8 cellular contexts compared by ENCODE assay signal in the genomic region with DNA sequence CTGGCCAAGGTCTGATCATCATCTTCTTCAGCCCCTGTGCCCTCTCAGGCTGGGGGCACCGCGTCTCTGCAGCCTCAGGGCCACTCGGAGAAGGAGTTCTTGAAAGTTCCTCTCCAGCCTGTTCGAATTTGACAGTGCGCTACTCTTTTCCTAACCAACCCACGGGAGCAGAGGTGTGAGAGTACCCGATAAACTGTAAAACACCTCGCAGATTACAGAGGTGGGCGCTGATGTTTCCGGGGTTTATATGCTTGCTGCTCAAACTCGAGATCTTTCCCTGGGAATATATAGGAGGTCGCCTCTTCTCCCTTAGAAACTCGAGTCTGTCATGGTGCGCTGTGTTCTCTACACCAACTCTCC. TPM values are rescaled to one million over a fixed set of nuclear protein-coding genes. Genes with fewer than 3 reads are reported as not detected.
A peak's percentile ranks its signal among the peaks of the same experiment; 100 is the strongest.
DNase-seq lines count a peak whose midpoint lies in the region; ATAC-seq and TF ChIP-seq lines count a peak whose summit lies in the region.

No MANE protein-coding gene starts in this region.

- H3K9me3 Mint-ChIP-seq in endodermal cell: no peaks in the 10 kb centered on the region
- no peaks in the 10 kb centered on the region for H3K9me3 Mint-ChIP-seq in naive thymus-derived CD4-positive, alpha-beta T cell

- peaks cover 7% of the 10 kb centered on the region for H3K4me1 Mint-ChIP-seq in endodermal cell
- H3K4me1 Mint-ChIP-seq in naive thymus-derived CD4-positive, alpha-beta T cell: peaks cover 12 to 36% (median 31%) of the 10 kb centered on the region in 7 donors

- intact Hi-C loops in naive thymus-derived CD4-positive, alpha-beta T cell (cut with micrococcal nuclease): loop anchor here (1.0 to 5.0 kb wide), 14 partner anchors 8 to 1369 kb away; partner anchors contain the start of genes EIF4G2 (in 2 of the 2), ZBED5 (in 2 of the 2), IPO7 (in 1 of the 2) and RNF141 (in 1 of the 2)

- H3K27ac Mint-ChIP-seq in endodermal cell: peak overlapping the region; percentile 93
- peak overlapping the region; percentile 90 to 96 (median 91) for H3K27ac Mint-ChIP-seq in naive thymus-derived CD4-positive, alpha-beta T cell

- H3K27ac ChIP-seq in ACC112 (ENCODE audit: low read depth, low read length) (peak overlapping the region; percentile 88; the same call in 1 of the 2 replicates), endodermal cell (ENCODE audit: low read depth, low read length) (no peak overlapping the region)
- peak overlapping the region; percentile 85 for H3K27ac ChIP-seq in naive thymus-derived CD4-positive, alpha-beta T cell (ENCODE audit: low read depth, low read length)

- peak overlapping the region; percentile 96 for H3K4me3 Mint-ChIP-seq in endodermal cell
- H3K4me3 Mint-ChIP-seq in naive thymus-derived CD4-positive, alpha-beta T cell: peak overlapping the region; percentile 95 to 99 (median 97)

- CTCF ChIA-PET in naive thymus-derived CD4-positive, alpha-beta T cell (lab: Charles Lee): no interaction called here

- no peaks in the 10 kb centered on the region for H3K27me3 Mint-ChIP-seq in endodermal cell (ENCODE audit: insufficient read depth)
- no peaks in the 10 kb centered on the region for H3K27me3 Mint-ChIP-seq in naive thymus-derived CD4-positive, alpha-beta T cell

- WGBS in endodermal cell (ENCODE audit: insufficient coverage in 1 of 2, insufficient read length in 1 of 2), 2 experiments: 1 to 3% methylated on average over 12 to 14 of the region's 14 CpGs

- peak overlapping the region; percentile 85 for H2AFZ ChIP-seq in ACC112 (ENCODE audit: low read length, unreplicated experiment)

- POLR2A ChIA-PET in naive thymus-derived CD4-positive, alpha-beta T cell (lab: Charles Lee): interaction anchor here (1.0 to 2.8 kb wide), 10 partner anchors 10 to 345 kb away, joined by 3 to 23 read pairs (median 5); partner anchors contain the start of genes EIF4G2, RNF141 and ZBED5

- H3K9me3 ChIP-seq in NT2/D1 (ENCODE audit: insufficient read depth, low read length): no peaks in the 10 kb centered on the region
- no peaks in the 10 kb centered on the region for H3K9me3 ChIP-seq in endodermal cell (ENCODE audit: control insufficient read depth, low read length)
- H3K9me3 ChIP-seq in naive thymus-derived CD4-positive, alpha-beta T cell (ENCODE audit: control insufficient read depth in 2 of 3, low read length in 3 of 3): no peaks in the 10 kb centered on the region

- ATAC-seq in GM19328 (IDR thresholded peaks at IDR 0.05; ENCODE audit: unreplicated experiment): peak; percentile 10
- peak; percentile 26 for ATAC-seq in naive thymus-derived CD4-positive, alpha-beta T cell

- DNase-seq in NT2/D1 (ENCODE audit: low read depth, low spot score) (no peak), endodermal cell (no peak), DMS 273 treated with DMSO at 0.1 percent for 48 hours (lab: John Stamatoyannopoulos, UW) (no peak), NCI-H2171 treated with DMSO at 0.1 percent for 48 hours (lab: John Stamatoyannopoulos, UW) (no peak)
- peak in 1 of 9 donors; percentile 28 for DNase-seq in naive thymus-derived CD4-positive, alpha-beta T cell
- no peak for DNase-seq in effector CD8-positive, alpha-beta T cell (lab: John Stamatoyannopoulos, UW)

- H3K9ac ChIP-seq in NT2/D1 (ENCODE audit: insufficient read length, low read depth) (peak overlapping the region; percentile 92), endodermal cell (ENCODE audit: extremely low read depth, low read length, poor library complexity, severe bottlenecking) (peak overlapping the region; percentile 75)

- peaks cover 15% of the 10 kb centered on the region for H3K36me3 Mint-ChIP-seq in endodermal cell (ENCODE audit: low read depth)
- peaks cover 10 to 15% (median 11%) of the 10 kb centered on the region in 5 donors for H3K36me3 Mint-ChIP-seq in naive thymus-derived CD4-positive, alpha-beta T cell

- H3K36me3 ChIP-seq in ACC112 (ENCODE audit: insufficient read depth, low read length): peaks cover 18% of the 10 kb centered on the region
- H3K36me3 ChIP-seq in NT2/D1 (ENCODE audit: insufficient read depth, insufficient read length, low read length): peaks cover 38% of the 10 kb centered on the region
- peaks cover 31% of the 10 kb centered on the region for H3K36me3 ChIP-seq in endodermal cell (ENCODE audit: control insufficient read depth, insufficient read depth, low read length)
- H3K36me3 ChIP-seq in naive thymus-derived CD4-positive, alpha-beta T cell (ENCODE audit: control insufficient read depth in 2 of 3, insufficient read depth in 3 of 3, low read length in 3 of 3): peaks cover 11 to 21% (median 15%) of the 10 kb centered on the region in 3 experiments

- H3K4me3 ChIP-seq in ACC112 (ENCODE audit: low read depth, low read length) (peak overlapping the region; percentile 89), NT2/D1 (ENCODE audit: insufficient read length, low read depth) (peak overlapping the region; percentile 80), endodermal cell (ENCODE audit: low read length) (peak overlapping the region; percentile 94)
- H3K4me3 ChIP-seq in naive thymus-derived CD4-positive, alpha-beta T cell (ENCODE audit: low read length): peak overlapping the region; percentile 79

- H3K79me2 ChIP-seq in ACC112 (ENCODE audit: control insufficient read depth, insufficient read depth, low read length, unreplicated experiment): peaks cover 16% of the 10 kb centered on the region

- H3K4me1 ChIP-seq in ACC112 (ENCODE audit: control insufficient read depth, insufficient read depth, low read length, unreplicated experiment) (peaks cover 9% of the 10 kb centered on the region), NT2/D1 (ENCODE audit: insufficient read depth, insufficient read length) (no peaks in the 10 kb centered on the region), endodermal cell (ENCODE audit: control insufficient read depth, insufficient read depth, low read length) (no peaks in the 10 kb centered on the region)
- H3K4me1 ChIP-seq in naive thymus-derived CD4-positive, alpha-beta T cell (ENCODE audit: control insufficient read depth in 2 of 2, insufficient read depth in 2 of 2, low read length in 2 of 2): peaks cover 7 to 8% of the 10 kb centered on the region in 2 donors

- no peak for TF ChIP-seq CTCF in endodermal cell (conservative IDR thresholded peaks at IDR 0.05)

- no peaks in the 10 kb centered on the region for H3K27me3 ChIP-seq in ACC112 (ENCODE audit: insufficient read depth, low read length)
- H3K27me3 ChIP-seq in NT2/D1 (ENCODE audit: insufficient read depth, insufficient read length): no peaks in the 10 kb centered on the region
- no peaks in the 10 kb centered on the region for H3K27me3 ChIP-seq in endodermal cell (ENCODE audit: control insufficient read depth, insufficient read depth, low read length, poor library complexity, severe bottlenecking)
- no peaks in the 10 kb centered on the region for H3K27me3 ChIP-seq in naive thymus-derived CD4-positive, alpha-beta T cell (ENCODE audit: control insufficient read depth in 2 of 2, insufficient read depth in 2 of 2, low read length in 2 of 2)

RNA-seq across cellular contexts. Expression of gene CTR9, which starts 0.5 kb away (rescaled TPM):
- 10 to 100 TPM; 32.7 to 37.5 TPM for total RNA-seq in endodermal cell
- polyA plus RNA-seq in endodermal cell (2013, experiment 1 of 2): 37.6 TPM
- polyA plus RNA-seq in endodermal cell (2013, experiment 2 of 2): 34.5 TPM
- 10 to 100 TPM; 23.8 to 64.0 (median 47.8) TPM for total RNA-seq in naive thymus-derived CD4-positive, alpha-beta T cell
- polyA plus RNA-seq in naive thymus-derived CD4-positive, alpha-beta T cell: 10 to 100 TPM; 54.3 to 70.3 TPM

RNA-seq across cellular contexts. Expression of gene EIF4G2, which starts 57.2 kb away (rescaled TPM):
- total RNA-seq in endodermal cell: 1,000 to 10,000 TPM in 1 of 2 donors, 100 to 1,000 TPM in 1; 753 to 1,007 TPM
- 784 TPM for polyA plus RNA-seq in endodermal cell (2013, experiment 1 of 2)
- polyA plus RNA-seq in endodermal cell (2013, experiment 2 of 2): 809 TPM
- 100 to 1,000 TPM; 596 to 843 (median 720) TPM for total RNA-seq in naive thymus-derived CD4-positive, alpha-beta T cell
- polyA plus RNA-seq in naive thymus-derived CD4-positive, alpha-beta T cell: 100 to 1,000 TPM; 320 to 532 TPM

RNA-seq across cellular contexts. Expression of gene IRAG1, which starts 58.0 kb away (rescaled TPM):
- 1 to 10 TPM; 4.2 to 7.3 TPM for total RNA-seq in endodermal cell
- 5.6 TPM for polyA plus RNA-seq in endodermal cell (2013, experiment 1 of 2)
- 5.1 TPM for polyA plus RNA-seq in endodermal cell (2013, experiment 2 of 2)
- 1 to 10 TPM in 1 of 5 experiments, under 1 TPM in 1, not detected in 3; 0.11 to 1.4 TPM for total RNA-seq in naive thymus-derived CD4-positive, alpha-beta T cell
- not detected for polyA plus RNA-seq in naive thymus-derived CD4-positive, alpha-beta T cell
